23 cellular contexts compared by ENCODE assay signal in the genomic region with DNA sequence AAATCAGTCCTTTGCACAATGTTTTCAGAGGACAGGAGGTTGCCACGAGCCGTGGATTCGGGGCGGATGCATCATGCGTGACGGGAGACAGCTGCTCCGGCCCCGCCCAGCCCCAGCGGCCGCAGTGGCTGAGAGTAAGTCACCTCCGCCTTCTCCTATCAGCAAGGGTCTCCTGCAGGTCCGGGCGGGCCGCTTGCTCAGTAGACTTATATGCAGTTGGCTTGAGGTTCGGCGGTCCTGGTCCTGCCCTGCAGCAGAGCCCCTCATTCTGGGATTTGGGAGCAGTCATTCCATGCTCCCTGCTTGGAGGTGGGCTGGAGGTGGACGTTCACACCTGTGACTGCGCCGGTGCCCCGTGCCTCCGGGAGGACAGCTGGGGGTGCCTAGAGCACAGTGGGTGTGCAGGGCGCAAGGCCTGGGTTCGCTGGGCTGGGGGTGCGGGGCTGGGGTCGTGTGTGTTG.
DNase-seq lines count a peak whose midpoint lies in the region; FAIRE-seq and TF ChIP-seq lines count a peak whose summit lies in the region.
"Had no signal": no experiment of that assay in that cellular context is flagged by ENCODE, and none has a peak within 500 bp of the region (broad histone marks: within the 10 kb centered on the region; RNA-seq: fewer than 3 reads in every experiment).

No MANE protein-coding gene starts in this region.

- TF ChIP-seq CTCF in chondrocyte (IDR thresholded peaks at IDR 0.05) (no peak), endothelial cell (IDR thresholded peaks at IDR 0.05; ENCODE audit: unreplicated experiment) (no peak)

- intact Hi-C loops in posterior vena cava (cut with DNase I) = no loop called here

- H3K9me3 Mint-ChIP-seq in chondrocyte (ENCODE audit: low read depth) (no peaks in the 10 kb centered on the region), endothelial cell (ENCODE audit: unreplicated experiment) (no peaks in the 10 kb centered on the region)
- H3K9me3 Mint-ChIP-seq: activated T-helper 1 cell treated with anti-CD3 and anti-CD28 coated beads, Interleukin-12 subunit alpha, Interleukin-12 subunit beta, Interleukin-2, Interleukin-4 antibody, amounts not matched to agents 30 ng/mL and 10 ng/mL and 1 ng/mL, durations not matched to agents 14 hours and 24 hours and 36 hours had no signal

- H3K4me3 Mint-ChIP-seq in chondrocyte (ENCODE audit: unreplicated experiment) (no peak overlapping the region), endothelial cell (ENCODE audit: unreplicated experiment) (no peak overlapping the region)
- H3K4me3 Mint-ChIP-seq: activated T-helper 1 cell treated with anti-CD3 and anti-CD28 coated beads, Interleukin-12 subunit alpha, Interleukin-12 subunit beta, Interleukin-2, Interleukin-4 antibody, amounts not matched to agents 30 ng/mL and 10 ng/mL and 1 ng/mL, durations not matched to agents 14 hours and 24 hours and 36 hours; B cell had no signal

- H3K36me3 Mint-ChIP-seq in chondrocyte (ENCODE audit: low read depth) (no peaks in the 10 kb centered on the region), endothelial cell (ENCODE audit: low read depth, unreplicated experiment) (no peaks in the 10 kb centered on the region)

- peak; percentile 1 for DNase-seq in NCI-H345 (lab: John Stamatoyannopoulos, UW)
- no peak for DNase-seq in NCI-H345 treated with DMSO at 0.1 percent for 48 hours (lab: John Stamatoyannopoulos, UW; ENCODE audit: unreplicated experiment)
- peak; percentile 62 for DNase-seq in DMS79 treated with DMSO at 0.1 percent for 48 hours (lab: John Stamatoyannopoulos, UW)
- DNase-seq in chondrocyte (ENCODE audit: low spot score) = peak; percentile 93
- DNase-seq in posterior vena cava (ENCODE audit: low spot score) = peak; percentile 80
- no peak for DNase-seq in endothelial cell (ENCODE audit: low spot score)
- no peak for DNase-seq in NCI-H2081 treated with DMSO at 0.1 percent for 48 hours (lab: John Stamatoyannopoulos, UW)
- DNase-seq in GM12891 (ENCODE audit: insufficient read length, low spot score) = no peak
- DNase-seq: activated CD4-positive, alpha-beta T cell treated with anti-CD3 and anti-CD28 coated beads, Interleukin-2, amount 50 U/mL, for 1 hour; activated naive CD4-positive, alpha-beta T cell treated with anti-CD3 and anti-CD28 coated beads, Interleukin-2, amount 50 U/mL, for 16 hours; amygdala; colonic mucosa; esophagus squamous epithelium; GOT3; hippocampal formation; KBM-7; NCI-H1436; NCI-H82; substantia nigra had no signal

- FAIRE-seq in GM12891 (lab: Jason Lieb, UNC) = no peak
- FAIRE-seq: A549, frontal cortex had no signal

- TF ChIP-seq POLR2A in GM12891 (IDR thresholded peaks at IDR 0.05; ENCODE audit: low read depth, low read length) = no peak

- H3K27me3 Mint-ChIP-seq in chondrocyte (ENCODE audit: low read depth) = peaks cover 36% of the 10 kb centered on the region
- peaks cover 2% of the 10 kb centered on the region for H3K27me3 Mint-ChIP-seq in endothelial cell (ENCODE audit: unreplicated experiment)

- no peak overlapping the region for H3K27ac Mint-ChIP-seq in chondrocyte (ENCODE audit: unreplicated experiment)
- no peak overlapping the region for H3K27ac Mint-ChIP-seq in endothelial cell (ENCODE audit: unreplicated experiment)
- H3K27ac Mint-ChIP-seq: activated T-helper 1 cell treated with anti-CD3 and anti-CD28 coated beads, Interleukin-12 subunit alpha, Interleukin-12 subunit beta, Interleukin-2, Interleukin-4 antibody, amounts not matched to agents 30 ng/mL and 10 ng/mL and 1 ng/mL, durations not matched to agents 14 hours and 24 hours and 36 hours; B cell had no signal

- H3K4me1 Mint-ChIP-seq in chondrocyte (ENCODE audit: low read depth) = no peaks in the 10 kb centered on the region
- peaks cover 2% of the 10 kb centered on the region for H3K4me1 Mint-ChIP-seq in endothelial cell (ENCODE audit: unreplicated experiment)
- H3K4me1 Mint-ChIP-seq: B cell had no signal

TF ChIP-seq in GM12891, 5 proteins besides CTCF, POLR2A, EP300 and RAD21:
- no peak for TF ChIP-seq SPI1 (IDR thresholded peaks at IDR 0.05; ENCODE audit: low read depth, low read length)
- TF ChIP-seq POU2F2 (IDR thresholded peaks at IDR 0.05; ENCODE audit: low read depth, low read length) = no peak
- TF ChIP-seq TAF1 (IDR thresholded peaks at IDR 0.05; ENCODE audit: low read depth, low read length) = no peak
- TF ChIP-seq POLR2AphosphoS5 (IDR thresholded peaks at IDR 0.05; ENCODE audit: low read depth, low read length) = no peak
- no peak for TF ChIP-seq PAX5 (IDR thresholded peaks at IDR 0.05; ENCODE audit: insufficient read depth, low read length, severe bottlenecking)

Comparison
In these comparisons a context has a peak if more than half of its experiments do, and no peak if none do; other contexts are left out.
1. DNase-seq: peak in NCI-H345 (single experiment), DMS79 treated with DMSO at 0.1 percent for 48 hours (single experiment), chondrocyte (single experiment) and posterior vena cava (single experiment); none in NCI-H345 treated with DMSO at 0.1 percent for 48 hours (single experiment), endothelial cell (single experiment), NCI-H2081 treated with DMSO at 0.1 percent for 48 hours (single experiment) and GM12891 (single experiment).